17 cellular contexts compared by ENCODE assay signal in the genomic region with DNA sequence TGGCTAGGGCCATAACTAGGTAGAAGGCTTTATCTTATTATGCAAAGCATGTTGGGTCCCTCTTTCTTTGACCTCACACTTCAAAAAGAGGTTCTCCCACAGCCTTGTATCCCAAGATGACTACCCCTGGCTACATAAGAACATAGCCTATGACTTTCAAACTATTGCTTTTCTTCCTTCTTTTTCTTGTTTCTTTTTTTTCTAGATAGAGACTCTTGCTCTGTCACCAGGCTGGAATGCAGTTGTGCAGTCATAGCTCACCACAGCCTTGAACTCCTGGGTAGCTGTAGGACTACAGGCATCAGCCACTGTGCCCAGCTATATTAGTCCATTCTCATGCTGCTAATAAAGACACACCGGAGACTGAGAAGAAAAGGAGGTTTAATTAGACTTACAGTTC. TPM values are rescaled to one million over a fixed set of nuclear protein-coding genes. Genes with fewer than 3 reads are reported as not detected.
DNase-seq lines count a peak whose midpoint lies in the region; ATAC-seq and TF ChIP-seq lines count a peak whose summit lies in the region.
"Had no signal": no experiment of that assay in that cellular context is flagged by ENCODE, and none has a peak within 500 bp of the region (broad histone marks: within the 10 kb centered on the region; RNA-seq: fewer than 3 reads in every experiment).

No MANE protein-coding gene starts in this region.

- 100% methylated on average over 1 of the region's 1 CpG for WGBS in mesenchymal stem cell

- H3K4me3 ChIP-seq in AG10803 (ENCODE audit: low read length): no peak overlapping the region
- H3K4me3 ChIP-seq in choroid plexus epithelial cell (ENCODE audit: low read depth, low read length): no peak overlapping the region
- no peak overlapping the region for H3K4me3 ChIP-seq in mesenchymal stem cell (ENCODE audit: insufficient read depth in 1 of 2, low read depth in 1 of 2, low read length in 2 of 2)
- no peak overlapping the region for H3K4me3 ChIP-seq in colonic mucosa
- H3K4me3 ChIP-seq: esophagus muscularis mucosa, GM12878, K562, neural progenitor cell, spleen had no signal

- no peak overlapping the region for H3K14ac ChIP-seq in mesenchymal stem cell (ENCODE audit: low read length in 2 of 2)

- peak; percentile 65 for DNase-seq in AG10803 (ENCODE audit: low read depth)
- peak; percentile 92 for DNase-seq in M059J (ENCODE audit: low read depth)
- DNase-seq in choroid plexus epithelial cell (ENCODE audit: low read depth): peak; percentile 96
- peak; percentile 86 for DNase-seq in mesenchymal stem cell
- DNase-seq in stimulated activated CD4-positive, alpha-beta T cell treated with anti-CD3 and anti-CD28 coated beads, Interleukin-4, amount 100 ng/mL, for 24 hours: no peak
- no peak for DNase-seq in stimulated activated naive CD8-positive, alpha-beta T cell treated with anti-CD3 and anti-CD28 coated beads, Interleukin-15, Interleukin-2, amounts not matched to agents 100 U/mL and 50 U/mL, for 24 hours
- no peak for DNase-seq in colonic mucosa
- DNase-seq: DMS53, NCI-H1694, NCI-H510A treated with DMSO at 0.1 percent for 48 hours, spleen had no signal

- H3K27me3 ChIP-seq in mesenchymal stem cell (ENCODE audit: control insufficient read depth in 1 of 2, insufficient read depth in 1 of 2, low read length in 2 of 2) (no peaks in the 10 kb centered on the region), colonic mucosa (no peaks in the 10 kb centered on the region)
- H3K27me3 ChIP-seq: esophagus muscularis mucosa, neural progenitor cell, spleen had no signal

- no peak overlapping the region for H3K9ac ChIP-seq in mesenchymal stem cell (ENCODE audit: low read length)
- H3K9ac ChIP-seq in colonic mucosa (ENCODE audit: low read depth in 2 of 2, low read length in 2 of 2): no peak overlapping the region
- H3K9ac ChIP-seq: neural progenitor cell had no signal

- no peaks in the 10 kb centered on the region for H3K79me1 ChIP-seq in mesenchymal stem cell (replicated peaks; ENCODE audit: low read length, poor library complexity, severe bottlenecking)

- H3K18ac ChIP-seq in mesenchymal stem cell (ENCODE audit: low read depth in 1 of 2, low read length in 2 of 2): no peak overlapping the region

- no peak overlapping the region for H2BK15ac ChIP-seq in mesenchymal stem cell (ENCODE audit: low read depth, poor library complexity, severe bottlenecking)

- no peak overlapping the region for H2BK5ac ChIP-seq in mesenchymal stem cell (ENCODE audit: low read depth, low read length, poor library complexity, severe bottlenecking)

- H2AK5ac ChIP-seq in mesenchymal stem cell (ENCODE audit: low read length, severe bottlenecking): no peak overlapping the region

- H3K4me2 ChIP-seq in mesenchymal stem cell (ENCODE audit: low read length, poor library complexity, severe bottlenecking): no peak overlapping the region
- H3K4me2 ChIP-seq: neural progenitor cell had no signal

- H4K91ac ChIP-seq in mesenchymal stem cell (ENCODE audit: low read length): no peak overlapping the region

- H4K8ac ChIP-seq in mesenchymal stem cell (ENCODE audit: low read length): no peak overlapping the region

- H3K4ac ChIP-seq in mesenchymal stem cell (ENCODE audit: low read depth in 1 of 2, low read length in 2 of 2): no peak overlapping the region

- no peak overlapping the region for H2AFZ ChIP-seq in mesenchymal stem cell (ENCODE audit: low read depth, low read length)
- H2AFZ ChIP-seq: neural progenitor cell had no signal

- H3K27ac ChIP-seq in mesenchymal stem cell (ENCODE audit: low read length, poor library complexity, severe bottlenecking): no peak overlapping the region
- no peak overlapping the region for H3K27ac ChIP-seq in colonic mucosa
- H3K27ac ChIP-seq: esophagus muscularis mucosa, neural progenitor cell, spleen, VCaP had no signal

- no peak overlapping the region for H2BK12ac ChIP-seq in mesenchymal stem cell (ENCODE audit: low read length in 2 of 2)

- ATAC-seq in stimulated activated naive CD8-positive, alpha-beta T cell treated with anti-CD3 and anti-CD28 coated beads, Interleukin-15, Interleukin-2, amounts not matched to agents 100 U/mL and 50 U/mL, for 24 hours: no peak
- no peak for ATAC-seq in GM21515 (IDR thresholded peaks at IDR 0.05; ENCODE audit: unreplicated experiment)
- ATAC-seq: GM12878, K562 had no signal

- H2BK120ac ChIP-seq in mesenchymal stem cell (ENCODE audit: low read depth, low read length): no peak overlapping the region

- H3K4me1 ChIP-seq in mesenchymal stem cell (ENCODE audit: control insufficient read depth, insufficient read depth, low read depth, low read length): no peaks in the 10 kb centered on the region
- H3K4me1 ChIP-seq in colonic mucosa: no peaks in the 10 kb centered on the region
- H3K4me1 ChIP-seq: esophagus muscularis mucosa, neural progenitor cell, spleen had no signal

- intact Hi-C loops in colonic mucosa (cut with DNase I): no loop called here

- H3K9me3 ChIP-seq in mesenchymal stem cell (ENCODE audit: control insufficient read depth, low read length): no peaks in the 10 kb centered on the region
- H3K9me3 ChIP-seq in colonic mucosa: no peaks in the 10 kb centered on the region
- H3K9me3 ChIP-seq: esophagus muscularis mucosa had no signal

- H3K36me3 ChIP-seq in mesenchymal stem cell (ENCODE audit: control insufficient read depth in 1 of 2, insufficient read depth in 2 of 2, low read depth in 1 of 2, low read length in 2 of 2): no peaks in the 10 kb centered on the region
- no peaks in the 10 kb centered on the region for H3K36me3 ChIP-seq in colonic mucosa
- H3K36me3 ChIP-seq: esophagus muscularis mucosa, neural progenitor cell, spleen had no signal

- TF ChIP-seq CTCF in AG10803 (conservative IDR thresholded peaks at IDR 0.05; ENCODE audit: low read length) (no peak), choroid plexus epithelial cell (conservative IDR thresholded peaks at IDR 0.05; ENCODE audit: low read depth, low read length) (no peak), colonic mucosa (IDR thresholded peaks at IDR 0.05) (no peak)

- no peak overlapping the region for H3K23ac ChIP-seq in mesenchymal stem cell (ENCODE audit: low read length in 2 of 2)

RNA-seq across cellular contexts. Expression of a gene that starts 47.2 kb away (rescaled TPM):
- total RNA-seq in M059J (2014; rRNA removed; shearing (Covaris generic)): 23.2 and 23.3 TPM in 2 replicates
- polyA plus RNA-seq in mesenchymal stem cell (2013, experiment 1 of 2): 9.7 TPM
- 10.4 TPM for polyA plus RNA-seq in mesenchymal stem cell (2013, experiment 2 of 2)
- 10 to 100 TPM; 19.3 to 21.4 TPM for total RNA-seq in colonic mucosa

Comparison
In these comparisons a context has a peak if more than half of its experiments do, and no peak if none do; other contexts are left out.
1. DNase-seq: peak in AG10803 (single experiment), M059J (single experiment), choroid plexus epithelial cell (single experiment) and mesenchymal stem cell (single experiment); none in stimulated activated CD4-positive, alpha-beta T cell treated with anti-CD3 and anti-CD28 coated beads, Interleukin-4, amount 100 ng/mL, for 24 hours (single experiment), stimulated activated naive CD8-positive, alpha-beta T cell treated with anti-CD3 and anti-CD28 coated beads, Interleukin-15, Interleukin-2, amounts not matched to agents 100 U/mL and 50 U/mL, for 24 hours (single experiment) and colonic mucosa (single experiment).